1 cellular context compared by ENCODE assay signal in the genomic region with DNA sequence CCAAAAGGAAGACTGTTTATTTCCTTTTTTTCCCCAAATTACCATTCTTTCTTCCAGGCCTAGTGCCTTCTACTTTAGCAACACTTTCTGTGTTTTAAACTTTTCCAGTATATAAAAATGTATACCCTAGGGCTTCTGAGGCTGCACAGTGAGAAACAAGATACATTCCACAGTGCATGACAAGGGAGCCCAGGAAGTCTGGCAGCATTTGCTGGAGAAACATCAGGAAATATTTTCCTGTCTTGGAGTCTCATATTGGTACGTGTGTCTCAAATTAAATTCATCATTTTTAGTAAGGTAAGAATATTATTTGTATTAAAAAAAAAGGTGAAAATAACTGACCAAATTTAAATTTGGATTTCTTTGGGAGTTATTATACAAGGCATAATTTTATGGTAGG.
TF ChIP-seq lines count a peak whose summit lies in the region.

No MANE protein-coding gene starts in this region.

TF ChIP-seq in HCT116, 20 proteins besides CTCF, POLR2A, EP300 and RAD21:
- TF ChIP-seq, protein P1, sequence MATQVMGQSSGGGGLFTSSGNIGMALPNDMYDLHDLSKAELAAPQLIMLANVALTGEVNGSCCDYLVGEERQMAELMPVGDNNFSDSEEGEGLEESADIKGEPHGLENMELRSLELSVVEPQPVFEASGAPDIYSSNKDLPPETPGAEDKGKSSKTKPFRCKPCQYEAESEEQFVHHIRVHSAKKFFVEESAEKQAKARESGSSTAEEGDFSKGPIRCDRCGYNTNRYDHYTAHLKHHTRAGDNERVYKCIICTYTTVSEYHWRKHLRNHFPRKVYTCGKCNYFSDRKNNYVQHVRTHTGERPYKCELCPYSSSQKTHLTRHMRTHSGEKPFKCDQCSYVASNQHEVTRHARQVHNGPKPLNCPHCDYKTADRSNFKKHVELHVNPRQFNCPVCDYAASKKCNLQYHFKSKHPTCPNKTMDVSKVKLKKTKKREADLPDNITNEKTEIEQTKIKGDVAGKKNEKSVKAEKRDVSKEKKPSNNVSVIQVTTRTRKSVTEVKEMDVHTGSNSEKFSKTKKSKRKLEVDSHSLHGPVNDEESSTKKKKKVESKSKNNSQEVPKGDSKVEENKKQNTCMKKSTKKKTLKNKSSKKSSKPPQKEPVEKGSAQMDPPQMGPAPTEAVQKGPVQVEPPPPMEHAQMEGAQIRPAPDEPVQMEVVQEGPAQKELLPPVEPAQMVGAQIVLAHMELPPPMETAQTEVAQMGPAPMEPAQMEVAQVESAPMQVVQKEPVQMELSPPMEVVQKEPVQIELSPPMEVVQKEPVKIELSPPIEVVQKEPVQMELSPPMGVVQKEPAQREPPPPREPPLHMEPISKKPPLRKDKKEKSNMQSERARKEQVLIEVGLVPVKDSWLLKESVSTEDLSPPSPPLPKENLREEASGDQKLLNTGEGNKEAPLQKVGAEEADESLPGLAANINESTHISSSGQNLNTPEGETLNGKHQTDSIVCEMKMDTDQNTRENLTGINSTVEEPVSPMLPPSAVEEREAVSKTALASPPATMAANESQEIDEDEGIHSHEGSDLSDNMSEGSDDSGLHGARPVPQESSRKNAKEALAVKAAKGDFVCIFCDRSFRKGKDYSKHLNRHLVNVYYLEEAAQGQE (IDR thresholded peaks at IDR 0.05; ENCODE audit: low read depth) = no peak
- TF ChIP-seq, protein P2, sequence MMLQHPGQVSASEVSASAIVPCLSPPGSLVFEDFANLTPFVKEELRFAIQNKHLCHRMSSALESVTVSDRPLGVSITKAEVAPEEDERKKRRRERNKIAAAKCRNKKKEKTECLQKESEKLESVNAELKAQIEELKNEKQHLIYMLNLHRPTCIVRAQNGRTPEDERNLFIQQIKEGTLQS (IDR thresholded peaks at IDR 0.05) = no peak
- TF ChIP-seq FOSL1 (IDR thresholded peaks at IDR 0.05; ENCODE audit: low read depth) = no peak
- no peak for TF ChIP-seq EZH2 (IDR thresholded peaks at IDR 0.05)
- TF ChIP-seq EGR1 (IDR thresholded peaks at IDR 0.05; ENCODE audit: low read depth) = no peak
